In genomic region chr2:218290316-218291261, GRCh38 we compare ENCODE assay signal across 9 cellular contexts. TPM values are rescaled to one million over a fixed set of nuclear protein-coding genes. Genes with fewer than 3 reads are reported as not detected.
A peak's percentile ranks its signal among the peaks of the same experiment; 100 is the strongest.
DNase-seq lines count a peak whose midpoint lies in the region; ATAC-seq and TF ChIP-seq lines count a peak whose summit lies in the region.
"Had no signal": no experiment of that assay in that cellular context is flagged by ENCODE, and none has a peak within 500 bp of the region (broad histone marks: within the 10 kb centered on the region; RNA-seq: fewer than 3 reads in every experiment).

No MANE protein-coding gene starts in this region.

- H3K36me3 ChIP-seq in OCI-LY7 (ENCODE audit: insufficient read depth, low read length) (no peaks in the 10 kb centered on the region), body of pancreas (replicated peaks in 1 of 2; ENCODE audit: insufficient read depth in 1 of 2, low read depth in 2 of 2) (no peaks in the 10 kb centered on the region), mucosa of rectum (ENCODE audit: control insufficient read depth in 2 of 2, insufficient read depth in 2 of 2, low read length in 2 of 2) (peaks cover 0 to 3% of the 10 kb centered on the region in 2 donors)

- H2AFZ ChIP-seq in OCI-LY7 (ENCODE audit: low read length): peak overlapping the region; percentile 7; the same call in 1 of the 2 replicates

- peak overlapping the region; percentile 89 to 97 for H3K9ac ChIP-seq in mucosa of rectum (ENCODE audit: low read depth in 1 of 2, low read length in 2 of 2)

- H3K4me2 ChIP-seq in OCI-LY7 (ENCODE audit: low read length): peak overlapping the region; percentile 94

- POLR2A ChIA-PET in OCI-LY7 (lab: Charles Lee): interaction anchor here (0.5 to 2.7 kb wide), 21 partner anchors 12 to 116 kb away, joined by 3 to 24 read pairs (median 4); partner anchors contain the start of genes AAMP, CATIP and PNKD

- H4K20me1 ChIP-seq in OCI-LY7 (ENCODE audit: insufficient read depth, low read length): no peaks in the 10 kb centered on the region

- BruUV-seq in OCI-LY7 (replicated peaks; lab: Mats Ljungman, UMichigan): TSS peak; percentile 53

- H3K27ac ChIP-seq in OCI-LY7 (ENCODE audit: low read depth, low read length, poor library complexity, severe bottlenecking) (peak overlapping the region; percentile 91), body of pancreas (peak overlapping the region; percentile 98 to 100 (median 98)), mucosa of rectum (ENCODE audit: low read depth in 2 of 2, low read length in 2 of 2) (peak overlapping the region; percentile 98)

- H3K4me3 ChIP-seq in OCI-LY7 (ENCODE audit: low read depth, low read length, poor library complexity, severe bottlenecking): peak overlapping the region; percentile 89
- H3K4me3 ChIP-seq in body of pancreas: peak overlapping the region in 1 of 2 donors; percentile 58
- H3K4me3 ChIP-seq in mucosa of rectum (ENCODE audit: low read length in 2 of 2): peak overlapping the region; percentile 68 to 89

- H3K79me2 ChIP-seq in OCI-LY7 (ENCODE audit: insufficient read depth, low read depth, low read length): peaks cover 50% of the 10 kb centered on the region

- no peaks in the 10 kb centered on the region for H3K9me3 ChIP-seq in OCI-LY7 (ENCODE audit: low read length)
- H3K9me3 ChIP-seq in body of pancreas: no peaks in the 10 kb centered on the region
- no peaks in the 10 kb centered on the region for H3K9me3 ChIP-seq in mucosa of rectum (ENCODE audit: control insufficient read depth in 2 of 2, low read length in 2 of 2)

- DNase-seq in SIG-M5 treated with dmso at 0.1 percent for 504 hours (lab: John Stamatoyannopoulos, UW; ENCODE audit: unreplicated experiment) (peak; percentile 52), SIG-M5 (lab: John Stamatoyannopoulos, UW) (no peak), OCI-LY7 (ENCODE audit: low spot score) (peak; percentile 96), body of pancreas (peak in 1 of 4 donors; percentile 38), DMS79 (lab: John Stamatoyannopoulos, UW) (no peak), NCI-H510A (lab: John Stamatoyannopoulos, UW) (no peak)

- TF ChIP-seq CTCF in OCI-LY7 (conservative IDR thresholded peaks at IDR 0.05; ENCODE audit: low read length): no peak
- no peak for TF ChIP-seq CTCF in body of pancreas (IDR thresholded peaks at IDR 0.05)

- CTCF ChIA-PET in OCI-LY7 (lab: Charles Lee; ENCODE audit: unreplicated experiment): interaction anchor here (0.5 to 3.3 kb wide), 7 partner anchors 8 to 368 kb away, joined by 3 to 17 read pairs (median 6); partner anchors contain the start of gene CATIP

- H3K27me3 ChIP-seq in body of pancreas (no peaks in the 10 kb centered on the region), mucosa of rectum (ENCODE audit: control insufficient read depth in 2 of 2, insufficient read depth in 2 of 2, low read length in 2 of 2) (no peaks in the 10 kb centered on the region)

- intact Hi-C loops in OCI-LY7 (cut with micrococcal nuclease; ENCODE audit: unreplicated experiment): loop anchor here (1.0 to 5.0 kb wide), 4 partner anchors 18 to 177 kb away; partner anchors contain the start of gene CTDSP1
- intact Hi-C loops in body of pancreas (cut with DNase I): no loop called here

- WGBS in body of pancreas, 2 donors: 8 to 13% methylated on average over 12 of the region's 12 CpGs

- no peaks in the 10 kb centered on the region for H3K9me2 ChIP-seq in OCI-LY7 (ENCODE audit: insufficient read depth, low read length)

- peak; percentile 41 for ATAC-seq in HG02840 (IDR thresholded peaks at IDR 0.05; ENCODE audit: low FRiP score, unreplicated experiment)
- ATAC-seq in body of pancreas: no peak

- peaks cover 76% of the 10 kb centered on the region for H3K4me1 ChIP-seq in OCI-LY7 (ENCODE audit: insufficient read depth, low read length, poor library complexity, severe bottlenecking)
- H3K4me1 ChIP-seq in body of pancreas: peaks cover 91% of the 10 kb centered on the region
- peaks cover 75 to 88% of the 10 kb centered on the region in 2 donors for H3K4me1 ChIP-seq in mucosa of rectum (ENCODE audit: control insufficient read depth in 2 of 2, insufficient read depth in 2 of 2, low read length in 2 of 2)

- no peak for TF ChIP-seq POLR2A in body of pancreas (IDR thresholded peaks at IDR 0.05)

RNA-seq across cellular contexts. Expression of gene TMBIM1, which starts 1.7 kb away (rescaled TPM):
- 18.9 and 30.3 TPM in 2 replicates for total RNA-seq in OCI-LY7 (2014; rRNA removed; shearing (Covaris generic))
- total RNA-seq in OCI-LY7 (2022) (26.9 and 27.6 TPM in 2 replicates), body of pancreas (100 to 1,000 TPM; 125 to 148 TPM)

RNA-seq across cellular contexts. Expression of gene PNKD, which starts 20.3 kb away (rescaled TPM):
- total RNA-seq in OCI-LY7 (2014; rRNA removed; shearing (Covaris generic)): 65.9 and 66.3 TPM in 2 replicates
- 62.2 and 74.5 TPM in 2 replicates for total RNA-seq in OCI-LY7 (2022)
- 10 to 100 TPM; 17.1 to 21.3 TPM for total RNA-seq in body of pancreas

RNA-seq across cellular contexts. Expression of gene AAMP, which starts 20.7 kb away (rescaled TPM):
- 97.0 and 136 TPM in 2 replicates for total RNA-seq in OCI-LY7 (2014; rRNA removed; shearing (Covaris generic))
- total RNA-seq in OCI-LY7 (2022) (59.7 and 68.7 TPM in 2 replicates), body of pancreas (100 to 1,000 TPM in 1 of 2 donors, 10 to 100 TPM in 1; 61.5 to 114 TPM)

RNA-seq across cellular contexts. Expression of gene GPBAR1, which starts 29.8 kb away (rescaled TPM):
- 0.22 TPM in 1 of 2 replicates, not detected in the other for total RNA-seq in OCI-LY7 (2014; rRNA removed; shearing (Covaris generic))
- total RNA-seq in OCI-LY7 (2022) (0.40 and 0.44 TPM in 2 replicates), body of pancreas (10 to 100 TPM in 1 of 2 donors, 1 to 10 TPM in 1; 3.1 to 90.3 TPM)
- total RNA-seq: dermis microvascular lymphatic vessel endothelial cell had no signal

Comparison
In these comparisons a context has a peak if more than half of its experiments do, and no peak if none do; other contexts are left out.
1. DNase-seq: peak in SIG-M5 treated with dmso at 0.1 percent for 504 hours (single experiment) and OCI-LY7 (single experiment); none in SIG-M5 (single experiment), DMS79 (single experiment) and NCI-H510A (single experiment).
2. RNA of gene TMBIM1, which starts 1.7 kb away (total RNA-seq): 125 to 148 TPM in body of pancreas; 18.9 to 30.3 TPM in OCI-LY7; every median in the first group is over 4 times any median in the second.
3. Peak in every context shown above with its lines, with median percentiles within 50 percentile points of each other: H3K27ac ChIP-seq.